ENCODE assay signal across 8 cellular contexts in the genomic region with DNA sequence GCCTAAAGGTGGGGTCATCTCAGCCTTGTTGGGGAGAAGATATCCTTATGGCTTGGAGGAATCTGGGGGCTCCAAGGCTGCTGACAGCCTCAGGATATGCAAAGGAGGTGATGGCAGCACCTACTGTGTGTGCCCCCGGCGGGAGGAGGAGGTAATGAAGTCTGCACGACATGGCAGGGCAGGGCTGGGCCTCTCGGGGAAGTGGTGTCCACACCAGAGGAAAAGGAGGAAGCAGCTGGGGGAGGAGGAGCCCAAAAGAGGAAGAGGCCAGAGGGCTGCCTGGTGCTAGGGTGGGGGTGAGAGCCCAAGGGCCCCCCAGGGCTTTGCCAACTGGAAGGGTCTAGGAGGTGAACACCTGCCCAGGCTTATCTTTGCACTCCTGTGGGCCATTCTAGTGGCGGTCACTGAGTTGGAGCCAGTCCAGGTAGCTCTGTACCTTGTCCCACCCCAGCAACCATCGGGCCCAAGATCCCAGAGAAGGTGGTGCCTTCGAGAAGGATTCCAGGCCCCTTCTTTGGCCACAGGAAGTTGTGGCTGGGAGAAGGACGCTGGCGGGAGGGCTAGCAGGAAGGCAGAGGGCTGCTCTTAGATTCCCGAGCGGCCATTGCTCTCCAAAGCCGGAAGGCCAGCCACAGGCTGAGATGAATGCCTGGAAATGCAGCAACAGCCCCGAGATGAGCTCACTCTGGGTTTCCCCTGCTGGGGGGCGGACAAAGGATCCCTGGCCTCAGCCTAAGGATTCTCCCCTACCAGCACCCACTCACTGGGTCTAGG. TPM values are rescaled to one million over a fixed set of nuclear protein-coding genes. Genes with fewer than 3 reads are reported as not detected.
DNase-seq lines count a peak whose midpoint lies in the region; ATAC-seq lines count a peak whose summit lies in the region.

No MANE protein-coding gene starts in this region.

- intact Hi-C loops in posterior vena cava (cut with DNase I): no loop called here

- DNase-seq in activated T-cell treated with anti-CD3 and anti-CD28 coated beads for 48 hours (ENCODE audit: low read depth) (peak; percentile 33), activated T-cell treated with anti-CD3 and anti-CD28 coated beads for 4 hours (no peak), glomerular visceral epithelial cell (ENCODE audit: extremely low spot score) (peak; percentile 82), posterior vena cava (ENCODE audit: low spot score) (peak; percentile 93), DMS153 treated with DMSO at 0.1 percent for 48 hours (lab: John Stamatoyannopoulos, UW; ENCODE audit: unreplicated experiment) (no peak)
- DNase-seq in activated T-cell treated with anti-CD3 and anti-CD28 coated beads, Interleukin-2, amount 50 U/mL, for 72 hours: peak; percentile 43 to 44

- H3K27me3 Mint-ChIP-seq in activated T-cell treated with anti-CD3 and anti-CD28 coated beads, Interleukin-2, amount 50 U/mL, for 72 hours (ENCODE audit: low read depth): no peaks in the 10 kb centered on the region

- peaks cover 3 to 7% of the 10 kb centered on the region in 2 donors for H3K36me3 Mint-ChIP-seq in activated T-cell treated with anti-CD3 and anti-CD28 coated beads, Interleukin-2, amount 50 U/mL, for 72 hours (ENCODE audit: insufficient read depth in 2 of 2)

- ATAC-seq in activated T-cell treated with anti-CD3 and anti-CD28 coated beads, Interleukin-2, amount 50 U/mL, for 72 hours (replicated peaks in 1 of 2): peak in 1 of 2 donors; percentile 3
- no peak for ATAC-seq in HG02642 (IDR thresholded peaks at IDR 0.05; ENCODE audit: poor library complexity, unreplicated experiment)
- no peak for ATAC-seq in GM18870 (IDR thresholded peaks at IDR 0.05; ENCODE audit: unreplicated experiment)

- H3K4me3 Mint-ChIP-seq in activated T-cell treated with anti-CD3 and anti-CD28 coated beads, Interleukin-2, amount 50 U/mL, for 72 hours: peak overlapping the region; percentile 89 to 91

- no peaks in the 10 kb centered on the region for H3K9me3 Mint-ChIP-seq in activated T-cell treated with anti-CD3 and anti-CD28 coated beads, Interleukin-2, amount 50 U/mL, for 72 hours

- H3K4me1 Mint-ChIP-seq in activated T-cell treated with anti-CD3 and anti-CD28 coated beads, Interleukin-2, amount 50 U/mL, for 72 hours (ENCODE audit: low read depth): peaks cover 97% of the 10 kb centered on the region

- peak overlapping the region; percentile 97 for H3K27ac Mint-ChIP-seq in activated T-cell treated with anti-CD3 and anti-CD28 coated beads, Interleukin-2, amount 50 U/mL, for 72 hours

RNA-seq across cellular contexts. Expression of gene GNAI2, which starts 7.0 kb away (rescaled TPM):
- total RNA-seq in activated T-cell treated with anti-CD3 and anti-CD28 coated beads, Interleukin-2, amount 50 U/mL, for 72 hours: 100 to 1,000 TPM; 263 to 272 TPM
- total RNA-seq in posterior vena cava: 100 to 1,000 TPM; 261 to 265 TPM

RNA-seq across cellular contexts. Expression of gene SEMA3B, which starts 26.0 kb away (rescaled TPM):
- total RNA-seq in activated T-cell treated with anti-CD3 and anti-CD28 coated beads, Interleukin-2, amount 50 U/mL, for 72 hours: 1 to 10 TPM; 1.9 to 3.3 TPM
- 10 to 100 TPM; 18.6 to 39.7 TPM for total RNA-seq in posterior vena cava

RNA-seq across cellular contexts. Expression of gene LSMEM2, which starts 35.9 kb away (rescaled TPM):
- under 1 TPM in 1 of 2 donors, not detected in 1; 0.26 TPM for total RNA-seq in activated T-cell treated with anti-CD3 and anti-CD28 coated beads, Interleukin-2, amount 50 U/mL, for 72 hours
- total RNA-seq in posterior vena cava: under 1 TPM in 1 of 2 donors, not detected in 1; 0.37 TPM

RNA-seq across cellular contexts. Expression of gene SLC38A3, which starts 37.9 kb away (rescaled TPM):
- not detected for total RNA-seq in activated T-cell treated with anti-CD3 and anti-CD28 coated beads, Interleukin-2, amount 50 U/mL, for 72 hours
- under 1 TPM; 0.37 to 0.62 TPM for total RNA-seq in posterior vena cava

RNA-seq across cellular contexts. Expression of gene IFRD2, which starts 49.3 kb away (rescaled TPM):
- total RNA-seq in activated T-cell treated with anti-CD3 and anti-CD28 coated beads, Interleukin-2, amount 50 U/mL, for 72 hours: 10 to 100 TPM; 56.3 to 62.1 TPM
- total RNA-seq in posterior vena cava: 10 to 100 TPM; 47.3 to 53.3 TPM

Comparison
In these comparisons a context has a peak if more than half of its experiments do, and no peak if none do; other contexts are left out.
1. DNase-seq: peak in activated T-cell treated with anti-CD3 and anti-CD28 coated beads for 48 hours (single experiment), activated T-cell treated with anti-CD3 and anti-CD28 coated beads, Interleukin-2, amount 50 U/mL, for 72 hours (2 of 2), glomerular visceral epithelial cell (single experiment) and posterior vena cava (single experiment); none in activated T-cell treated with anti-CD3 and anti-CD28 coated beads for 4 hours (single experiment) and DMS153 treated with DMSO at 0.1 percent for 48 hours (single experiment).
2. RNA of gene SEMA3B, which starts 26.0 kb away (total RNA-seq): 18.6 to 39.7 TPM in posterior vena cava; 1.9 to 3.3 TPM in activated T-cell treated with anti-CD3 and anti-CD28 coated beads, Interleukin-2, amount 50 U/mL, for 72 hours; every median in the first group is over 4 times any median in the second.